Comparison of ENCODE assay signal across 33 cellular contexts in genomic region chr2:114753145-114753544, GRCh38.
"Had no signal": no experiment of that assay in that cellular context is flagged by ENCODE, and none has a peak within 500 bp of the region (broad histone marks: within the 10 kb centered on the region; RNA-seq: fewer than 3 reads in every experiment).

No MANE protein-coding gene starts in this region.

- H2AFZ ChIP-seq: parathyroid adenoma had no signal

- H3K4me1 ChIP-seq: parathyroid adenoma, psoas muscle, spleen, suprapubic skin, testis, tibial artery, transverse colon, upper lobe of right lung, uterus had no signal

- H3K27me3 Mint-ChIP-seq: natural killer cell treated with Interleukin-12 subunit alpha and Interleukin-12 subunit beta and Interleukin-15 and Interleukin-18, amount 100 ng/mL, for 72 hours; stimulated activated memory B cell treated with anti-CD40 and anti-IgM and Interleukin-4, amounts not matched to agents 10 μg/mL and 1 μg/mL and 100 μg/mL, for 72 hours; stimulated activated naive CD8-positive, alpha-beta T cell treated with anti-CD3 and anti-CD28 coated beads, Interleukin-15, amount 100 ng/mL, for 72 hours had no signal

- H3K9me3 Mint-ChIP-seq: nephron progenitor cell; neural crest cell; stimulated activated naive CD8-positive, alpha-beta T cell treated with anti-CD3 and anti-CD28 coated beads, Interleukin-15, amount 100 ng/mL, for 72 hours; type B pancreatic cell had no signal

- H3K36me3 ChIP-seq: neutrophil, ovary, spleen, suprapubic skin, tibial artery, transverse colon, upper lobe of right lung, uterus had no signal

- H3K9me3 ChIP-seq: neutrophil, ovary, psoas muscle, suprapubic skin, testis, tibial artery, transverse colon, upper lobe of right lung, uterus had no signal

- H3K36me3 Mint-ChIP-seq: natural killer cell treated with Interleukin-12 subunit alpha and Interleukin-12 subunit beta and Interleukin-15 and Interleukin-18, amount 100 ng/mL, for 72 hours; stimulated activated memory B cell treated with anti-CD40 and anti-IgM and Interleukin-4, amounts not matched to agents 10 μg/mL and 1 μg/mL and 100 μg/mL, for 72 hours; type B pancreatic cell had no signal

- H3K27ac Mint-ChIP-seq: naive thymus-derived CD8-positive, alpha-beta T cell; natural killer cell treated with Interleukin-12 subunit alpha and Interleukin-12 subunit beta and Interleukin-15 and Interleukin-18, amount 100 ng/mL, for 72 hours; progenitor cell of endocrine pancreas; stimulated activated memory B cell treated with anti-CD40 and anti-IgM and Interleukin-4, amounts not matched to agents 10 μg/mL and 1 μg/mL and 100 μg/mL, for 72 hours; stimulated activated naive CD8-positive, alpha-beta T cell treated with anti-CD3 and anti-CD28 coated beads, Interleukin-15, amount 100 ng/mL, for 72 hours; type B pancreatic cell had no signal

- DNase-seq: naive thymus-derived CD8-positive, alpha-beta T cell; nephron progenitor cell; nucleus accumbens; ovary; posterior cingulate gyrus; psoas muscle; right cardiac atrium; spleen; stimulated activated CD4-positive, alpha-beta T cell treated with anti-CD3 and anti-CD28 coated beads, Interleukin-12 subunit alpha, Interleukin-12 subunit beta, amount 100 ng/mL, for 4 hours; stimulated activated CD4-positive, alpha-beta T cell treated with anti-CD3 and anti-CD28 coated beads, Interleukin-1b, Interleukin-23, amount 100 ng/mL, for 48 hours; stimulated activated CD4-positive, alpha-beta T cell treated with anti-CD3 and anti-CD28 coated beads, Interleukin-4, amount 100 ng/mL, for 1 hour; stimulated activated CD4-positive, alpha-beta T cell treated with anti-CD3 and anti-CD28 coated beads, Interleukin-4, amount 100 ng/mL, for 4 hours; stimulated activated CD8-positive, alpha-beta memory T cell treated with anti-CD3 and anti-CD28 coated beads, Interleukin-4, amount 100 ng/mL, for 48 hours; stimulated activated naive CD4-positive, alpha-beta T cell; stimulated activated naive CD8-positive, alpha-beta T cell treated with anti-CD3 and anti-CD28 coated beads, Interleukin-15, amount 100 ng/mL, for 72 hours; stimulated activated naive CD8-positive, alpha-beta T cell treated with anti-CD3 and anti-CD28 coated beads, Interleukin-15, Interleukin-2, amounts not matched to agents 100 U/mL and 50 U/mL, for 24 hours; substantia nigra; testis; tibial artery; transverse colon; upper lobe of right lung; uterus had no signal

- H3K4me3 Mint-ChIP-seq: naive thymus-derived CD8-positive, alpha-beta T cell; natural killer cell treated with Interleukin-12 subunit alpha and Interleukin-12 subunit beta and Interleukin-15 and Interleukin-18, amount 100 ng/mL, for 72 hours; nephron progenitor cell; neural crest cell; stimulated activated memory B cell treated with anti-CD40 and anti-IgM and Interleukin-4, amounts not matched to agents 10 μg/mL and 1 μg/mL and 100 μg/mL, for 72 hours; stimulated activated naive CD8-positive, alpha-beta T cell treated with anti-CD3 and anti-CD28 coated beads, Interleukin-15, amount 100 ng/mL, for 72 hours; type B pancreatic cell had no signal

- H3K27ac ChIP-seq: neutrophil, ovary, parathyroid adenoma, psoas muscle, skin epidermis, spleen, suprapubic skin, testis, tibial artery, transverse colon, upper lobe of right lung, uterus had no signal

- H3K4me1 Mint-ChIP-seq: naive thymus-derived CD8-positive, alpha-beta T cell; nephron progenitor cell; neural crest cell; stimulated activated memory B cell treated with anti-CD40 and anti-IgM and Interleukin-4, amounts not matched to agents 10 μg/mL and 1 μg/mL and 100 μg/mL, for 72 hours; stimulated activated naive CD8-positive, alpha-beta T cell treated with anti-CD3 and anti-CD28 coated beads, Interleukin-15, amount 100 ng/mL, for 72 hours had no signal

- H3K4me3 ChIP-seq: ovary, psoas muscle, skin epidermis, smooth muscle cell, spleen, suprapubic skin, testis, tibial artery, transverse colon, upper lobe of right lung, uterus had no signal

- H3K27me3 ChIP-seq: neutrophil, ovary, spleen, suprapubic skin, testis, tibial artery, transverse colon, upper lobe of right lung, uterus had no signal

- H3K79me2 ChIP-seq: parathyroid adenoma had no signal

- ATAC-seq: naive thymus-derived CD8-positive, alpha-beta T cell; natural killer cell treated with Interleukin-12 subunit alpha and Interleukin-12 subunit beta and Interleukin-15 and Interleukin-18, amount 100 ng/mL, for 72 hours; psoas muscle; right cardiac atrium; sciatic nerve; stimulated activated memory B cell treated with anti-CD40 and anti-IgM and Interleukin-4, amounts not matched to agents 10 μg/mL and 1 μg/mL and 100 μg/mL, for 72 hours; stimulated activated naive CD8-positive, alpha-beta T cell treated with anti-CD3 and anti-CD28 coated beads, Interleukin-15, amount 100 ng/mL, for 72 hours; stimulated activated naive CD8-positive, alpha-beta T cell treated with anti-CD3 and anti-CD28 coated beads, Interleukin-15, Interleukin-2, amounts not matched to agents 100 U/mL and 50 U/mL, for 24 hours had no signal

- H3K4me2 ChIP-seq: smooth muscle cell had no signal
